ENCODE assay signal across 9 cellular contexts in genomic region chr22:21383824-21384806, GRCh38. TPM values are rescaled to one million over a fixed set of nuclear protein-coding genes. Genes with fewer than 3 reads are reported as not detected.
DNase-seq lines count a peak whose midpoint lies in the region; ATAC-seq, FAIRE-seq and TF ChIP-seq lines count a peak whose summit lies in the region.
"Not testable (repeated sequence)": the region's sequence is repeated elsewhere in the genome, so short reads cannot be mapped to it uniquely, and the experiment has no call there.
"Had no signal": no experiment of that assay in that cellular context is flagged by ENCODE, and none has a peak within 500 bp of the region (broad histone marks: within the 10 kb centered on the region; RNA-seq: fewer than 3 reads in every experiment).

No MANE protein-coding gene starts in this region.

- in situ Hi-C loops in IMR-90 (cut with MboI; ENCODE audit: low sequenced_read_pairs), result not testable (repeated sequence)

- not testable (repeated sequence) for H3K4ac ChIP-seq in IMR-90 (ENCODE audit: low read depth, low read length)

- not testable (repeated sequence) for H4K91ac ChIP-seq in IMR-90 (ENCODE audit: insufficient read depth, low read depth, low read length)

- not testable (repeated sequence) for H3K9ac ChIP-seq in IMR-90 (ENCODE audit: low read depth, low read length)

- not testable (repeated sequence) for H3K79me1 ChIP-seq in IMR-90 (ENCODE audit: low read depth in 1 of 2, low read length in 2 of 2)

- H4K5ac ChIP-seq in IMR-90 (ENCODE audit: low read depth, low read length), result not testable (repeated sequence)

- not testable (repeated sequence) for TF ChIP-seq CTCF in A549 (IDR thresholded peaks at IDR 0.05); IMR-90 (conservative IDR thresholded peaks at IDR 0.05; ENCODE audit: low read depth, low read length); pancreas (IDR thresholded peaks at IDR 0.05)

- not testable (repeated sequence) for H2AFZ ChIP-seq in IMR-90 (replicated peaks; ENCODE audit: low read length, poor library complexity)

- H3K27me3 Mint-ChIP-seq in activated T-helper 17 cell treated with anti-CD3 and anti-CD28 coated beads, Interleukin-2, amount 50 U/mL, for 72 hours, result not testable (repeated sequence)

- not testable (repeated sequence) for H3K4me1 ChIP-seq in A549; IMR-90 (ENCODE audit: control insufficient read depth, insufficient read depth, low read length); pancreas

- not testable (repeated sequence) for H3K23ac ChIP-seq in IMR-90 (ENCODE audit: low read depth, low read length)

- not testable (repeated sequence) for H3K14ac ChIP-seq in IMR-90 (replicated peaks; ENCODE audit: low read depth, low read length)

- H3K4me1 Mint-ChIP-seq in activated T-helper 17 cell treated with anti-CD3 and anti-CD28 coated beads, Interleukin-2, amount 50 U/mL, for 72 hours, result not testable (repeated sequence)

- TF ChIP-seq POLR2A in A549 (IDR thresholded peaks at IDR 0.05; ENCODE audit: low read length); IMR-90 (IDR thresholded peaks at IDR 0.05; ENCODE audit: low read depth, low read length): not testable (repeated sequence)

- not testable (repeated sequence) for H3K27me3 ChIP-seq in IMR-90 (ENCODE audit: control insufficient read depth, insufficient read depth, low read length); pancreas

- not testable (repeated sequence) for H3K56ac ChIP-seq in IMR-90 (ENCODE audit: extremely low read depth, insufficient read depth, low read length)

- not testable (repeated sequence) for H2BK120ac ChIP-seq in IMR-90 (ENCODE audit: low read depth, low read length)

- H3K9me3 Mint-ChIP-seq in activated T-helper 17 cell treated with anti-CD3 and anti-CD28 coated beads, Interleukin-2, amount 50 U/mL, for 72 hours, result not testable (repeated sequence)

- H2AK5ac ChIP-seq in IMR-90 (ENCODE audit: low read depth, low read length), result not testable (repeated sequence)

- H4K8ac ChIP-seq in IMR-90 (ENCODE audit: low read depth in 2 of 2, low read length in 2 of 2), result not testable (repeated sequence)

- not testable (repeated sequence) for H3K4me3 Mint-ChIP-seq in activated T-helper 17 cell treated with anti-CD3 and anti-CD28 coated beads, Interleukin-2, amount 50 U/mL, for 72 hours

- H2BK5ac ChIP-seq in IMR-90 (ENCODE audit: low read depth, low read length, poor library complexity, severe bottlenecking), result not testable (repeated sequence)

- WGBS in A549 (ENCODE audit: missing lambda C conversion rate), result no CpG with 5 or more reads among the region's 100 CpGs
- no CpG with 5 or more reads among the region's 100 CpGs for WGBS in IMR-90 (ENCODE audit: extremely low coverage in 2 of 2, insufficient read length in 1 of 2), 2 experiments
- WGBS in pancreas, 2 donors, result no CpG with 5 or more reads among the region's 100 CpGs

- H3K18ac ChIP-seq in IMR-90 (ENCODE audit: low read depth, low read length), result not testable (repeated sequence)

- not testable (repeated sequence) for FAIRE-seq in A549 (lab: Jason Lieb, UNC); pancreas (lab: Jason Lieb, UNC)

- H3K36me3 ChIP-seq in IMR-90 (ENCODE audit: control insufficient read depth, insufficient read depth, low read length); pancreas: not testable (repeated sequence)

- not testable (repeated sequence) for H2BK15ac ChIP-seq in IMR-90 (ENCODE audit: low read depth, low read length)

- H2AK9ac ChIP-seq in IMR-90 (replicated peaks; ENCODE audit: low read depth, low read length, poor library complexity), result not testable (repeated sequence)

- BruUV-seq in IMR-90 (replicated peaks; lab: Mats Ljungman, UMichigan), result not testable (repeated sequence)

- CTCF ChIA-PET in A549 (lab: Yijun Ruan, JAX); IMR-90 (lab: Yijun Ruan, JAX): not testable (repeated sequence)

- not testable (repeated sequence) for H3K27ac Mint-ChIP-seq in activated T-helper 17 cell treated with anti-CD3 and anti-CD28 coated beads, Interleukin-2, amount 50 U/mL, for 72 hours

- not testable (repeated sequence) for TF ChIP-seq RAD21 in A549 (conservative IDR thresholded peaks at IDR 0.05 in 1 of 2, IDR thresholded peaks at IDR 0.05 in 1 of 2); IMR-90 (IDR thresholded peaks at IDR 0.05; ENCODE audit: low read length)

- not testable (repeated sequence) for H3K4me2 ChIP-seq in A549; IMR-90 (ENCODE audit: low read depth, low read length)

- not testable (repeated sequence) for H4K20me1 ChIP-seq in IMR-90 (ENCODE audit: insufficient read depth, low read length)

- not testable (repeated sequence) for DNase-seq in A549 (ENCODE audit: low read depth in 1 of 2, low spot score in 1 of 2); IMR-90; left ventricle myocardium superior; pancreas

- peak; percentile 93 to 94 for ATAC-seq in A549
- ATAC-seq in GM19372 (IDR thresholded peaks at IDR 0.05; ENCODE audit: low read depth, unreplicated experiment), result peak; percentile 86
- peak; percentile 68 for ATAC-seq in GM21825 (IDR thresholded peaks at IDR 0.05; ENCODE audit: unreplicated experiment)
- peak; percentile 83 for ATAC-seq in HG03097 (IDR thresholded peaks at IDR 0.05; ENCODE audit: low FRiP score, unreplicated experiment)
- peak; percentile 90 for ATAC-seq in IMR-90 (ENCODE audit: low read depth)
- peak; percentile 91 for ATAC-seq in activated T-helper 17 cell treated with anti-CD3 and anti-CD28 coated beads, Interleukin-2, amount 50 U/mL, for 72 hours (replicated peaks)
- ATAC-seq in left ventricle myocardium superior, result peak; percentile 91
- peak; percentile 80 to 86 (median 83) for ATAC-seq in pancreas

- H2BK20ac ChIP-seq in IMR-90 (ENCODE audit: low read depth, low read length), result not testable (repeated sequence)

- TF ChIP-seq EP300 in A549 (IDR thresholded peaks at IDR 0.05), result not testable (repeated sequence)

- not testable (repeated sequence) for H3K36me3 Mint-ChIP-seq in activated T-helper 17 cell treated with anti-CD3 and anti-CD28 coated beads, Interleukin-2, amount 50 U/mL, for 72 hours (ENCODE audit: low read depth)

- dilution Hi-C loops in IMR-90 (cut with HindIII; ENCODE audit: low sequenced_read_pairs, unreplicated experiment), result not testable (repeated sequence)

- not testable (repeated sequence) for H3K9me1 ChIP-seq in IMR-90 (ENCODE audit: insufficient read depth, low read length)

- POLR2A ChIA-PET in A549 (lab: Yijun Ruan, JAX); IMR-90 (lab: Charles Lee; ENCODE audit: unreplicated experiment): not testable (repeated sequence)

- intact Hi-C loops in IMR-90 (cut with micrococcal nuclease); left ventricle myocardium superior (cut with micrococcal nuclease); pancreas (cut with DNase I): not testable (repeated sequence)

- not testable (repeated sequence) for H3K4me3 ChIP-seq in A549; IMR-90 (ENCODE audit: insufficient read depth, low read depth, low read length); pancreas

- not testable (repeated sequence) for H3K27ac ChIP-seq in A549; IMR-90 (ENCODE audit: insufficient read depth, low read length); pancreas

- not testable (repeated sequence) for H3K9me3 ChIP-seq in A549; IMR-90 (ENCODE audit: control insufficient read depth, insufficient read depth, low read length); pancreas

RNA-seq across cellular contexts. Expression of gene RIMBP3B, which starts 0.6 kb away (rescaled TPM):
- polyA plus RNA-seq in A549 (2011; rRNA removed) (0.08 and 0.11 TPM in 2 replicates), A549 (2017; fragmentation: RNase III; extraction: RNeasy Plus Mini Kit Qiagen cat#74134 plus additional on column Dnase treatment) (0.14 to 0.24 TPM (median 0.16 TPM) in 3 replicates), IMR-90 (2012; rRNA removed) (0.03 and 0.07 TPM in 2 replicates), pancreas (under 1 TPM in 1 of 2 donors, not detected in 1; 0.05 TPM)
- polyA plus RNA-seq in A549 (2012; cell fraction: cytosol; rRNA removed), result 0.03 and 0.06 TPM in 2 replicates
- 0.17 and 0.22 TPM in 2 replicates for polyA plus RNA-seq in A549 (2012; cell fraction: nucleus; rRNA removed)
- polyA minus RNA-seq in A549 (2011; rRNA and poly(A)+ RNA removed), result 0.12 and 0.34 TPM in 2 replicates
- total RNA-seq in IMR-90 (2012; rRNA removed) (0.18 and 0.28 TPM in 2 replicates), left ventricle myocardium superior (0.05 TPM), pancreas (under 1 TPM in 2 of 6 donors, not detected in 4; 0.14 to 0.22 TPM)
- 0.07 TPM in 1 of 2 replicates, not detected in the other for polyA plus RNA-seq in IMR-90 (2012; cell fraction: cytosol; rRNA removed)
- 0.02 and 0.03 TPM in 2 replicates for polyA plus RNA-seq in IMR-90 (2012; cell fraction: nucleus; rRNA removed; ENCODE audit: low replicate concordance)
- under 1 TPM; 0.13 to 0.39 TPM for total RNA-seq in activated T-helper 17 cell treated with anti-CD3 and anti-CD28 coated beads, Interleukin-2, amount 50 U/mL, for 72 hours
- total RNA-seq: prostate gland had no signal

RNA-seq across cellular contexts. Expression of gene HIC2, which starts 33.1 kb away (rescaled TPM):
- 1.0 and 1.1 TPM in 2 replicates for polyA plus RNA-seq in A549 (2011; rRNA removed)
- 1.1 and 1.6 TPM in 2 replicates for polyA plus RNA-seq in A549 (2012; cell fraction: cytosol; rRNA removed)
- 4.6 and 5.2 TPM in 2 replicates for polyA plus RNA-seq in A549 (2012; cell fraction: nucleus; rRNA removed)
- 2.7 to 2.9 TPM (median 2.8 TPM) in 3 replicates for polyA plus RNA-seq in A549 (2017; fragmentation: RNase III; extraction: RNeasy Plus Mini Kit Qiagen cat#74134 plus additional on column Dnase treatment)
- 1.7 and 2.3 TPM in 2 replicates for polyA minus RNA-seq in A549 (2011; rRNA and poly(A)+ RNA removed)
- total RNA-seq in IMR-90 (2012; rRNA removed), result 1.4 and 1.9 TPM in 2 replicates
- polyA plus RNA-seq in IMR-90 (2012; rRNA removed), result 2.1 and 2.4 TPM in 2 replicates
- polyA plus RNA-seq in IMR-90 (2012; cell fraction: cytosol; rRNA removed), result 0.62 and 1.5 TPM in 2 replicates
- polyA plus RNA-seq in IMR-90 (2012; cell fraction: nucleus; rRNA removed; ENCODE audit: low replicate concordance), result 7.5 and 12.3 TPM in 2 replicates
- total RNA-seq in activated T-helper 17 cell treated with anti-CD3 and anti-CD28 coated beads, Interleukin-2, amount 50 U/mL, for 72 hours, result 1 to 10 TPM; 4.8 to 6.2 TPM
- 1.2 TPM for total RNA-seq in left ventricle myocardium superior
- total RNA-seq in pancreas, result 1 to 10 TPM; 1.8 to 2.7 (median 2.2) TPM
- polyA plus RNA-seq in pancreas, result 1 to 10 TPM; 1.5 to 1.9 TPM
